In the genomic region with DNA sequence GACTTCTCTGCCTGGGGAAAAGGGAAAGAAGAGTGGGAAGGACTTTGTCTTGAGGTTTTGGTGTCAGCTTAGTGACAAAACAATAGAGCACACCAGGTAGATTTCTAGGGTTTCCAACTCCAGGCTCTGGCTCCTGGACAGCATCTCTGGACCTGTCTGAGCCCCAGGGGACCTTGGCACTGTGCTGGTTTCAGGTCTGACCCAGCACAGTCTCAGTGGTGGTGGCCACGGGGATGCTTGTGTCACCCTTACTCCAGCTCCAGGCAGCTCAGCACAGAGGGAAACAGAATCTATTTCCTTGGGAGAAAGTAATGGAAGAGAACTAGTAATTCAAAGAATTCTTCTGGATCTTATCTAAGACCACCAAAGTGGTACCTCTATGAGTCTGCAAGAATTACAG, we compare ENCODE assay signal across 38 cellular contexts.
"Had no signal": no experiment of that assay in that cellular context is flagged by ENCODE, and none has a peak within 500 bp of the region (broad histone marks: within the 10 kb centered on the region; RNA-seq: fewer than 3 reads in every experiment).

No MANE protein-coding gene starts in this region.

- H3K36me3 Mint-ChIP-seq: activated CD4-positive, alpha-beta memory T cell treated with anti-CD3 and anti-CD28 coated beads for 36 hours; activated naive CD4-positive, alpha-beta T cell treated with anti-CD3 and anti-CD28 coated beads, Interleukin-2, amount 50 U/mL, for 72 hours; activated naive CD8-positive, alpha-beta T cell treated with anti-CD3 and anti-CD28 coated beads for 36 hours; brain had no signal

- H3K4me1 ChIP-seq: adrenal gland had no signal

- ATAC-seq: activated CD8-positive, alpha-beta T cell treated with anti-CD3 and anti-CD28 coated beads for 36 hours; activated naive CD4-positive, alpha-beta T cell treated with anti-CD3 and anti-CD28 coated beads, Interleukin-2, amount 50 U/mL, for 72 hours; activated T-cell treated with anti-CD3 and anti-CD28 coated beads, Interleukin-2, amount 50 U/mL, for 4 hours; activated T-cell treated with anti-CD3 and anti-CD28 coated beads, Interleukin-2, amount 50 U/mL, for 72 hours; activated T-helper 17 cell treated with anti-CD3 and anti-CD28 coated beads, Interleukin-2, amount 50 U/mL, for 72 hours had no signal

- H3K9me3 ChIP-seq: adrenal gland had no signal

- H3K27ac Mint-ChIP-seq: activated B cell treated with CpG ODN at 0.5 μM for 24 hours; activated CD4-positive, alpha-beta memory T cell treated with anti-CD3 and anti-CD28 coated beads for 36 hours; activated CD4-positive, alpha-beta T cell treated with anti-CD3 and anti-CD28 coated beads, Interleukin-2, amount 10 ng/mL, durations not matched to agents 24 days and 14 days; activated CD8-positive, alpha-beta T cell treated with anti-CD3 and anti-CD28 coated beads for 36 hours; activated naive CD4-positive, alpha-beta T cell treated with anti-CD3 and anti-CD28 coated beads for 36 hours; activated naive CD4-positive, alpha-beta T cell treated with anti-CD3 and anti-CD28 coated beads, Interleukin-2, amount 50 U/mL, for 72 hours; activated naive CD8-positive, alpha-beta T cell treated with anti-CD3 and anti-CD28 coated beads for 36 hours; activated T-cell treated with anti-CD3 and anti-CD28 coated beads, Interleukin-2, amount 50 U/mL, for 72 hours; activated T-helper 1 cell treated with anti-CD3 and anti-CD28 coated beads, Interleukin-12 subunit alpha, Interleukin-12 subunit beta, Interleukin-2, Interleukin-4 antibody, amounts not matched to agents 30 ng/mL and 10 ng/mL and 1 ng/mL, durations not matched to agents 14 hours and 24 hours and 36 hours; activated T-helper 17 cell treated with anti-CD3 and anti-CD28 coated beads, Interleukin-2, amount 50 U/mL, for 72 hours; brain; T-helper 1 cell treated with Interleukin-12 subunit alpha and Interleukin-12 subunit beta and Interleukin-4 antibody, amounts not matched to agents 30 μg/mL and 1 μg/mL, for 36 hours; T-helper 2 cell treated with Interferon-gamma antibody and Interleukin-4, amounts not matched to agents 5 μg/mL and 100 μg/mL, for 36 hours had no signal

- DNase-seq: activated B cell treated with CpG ODN at 0.5 μM for 24 hours; activated CD4-positive, alpha-beta memory T cell treated with anti-CD3 and anti-CD28 coated beads for 36 hours; activated CD4-positive, alpha-beta T cell treated with anti-CD3 and anti-CD28 coated beads for 4 hours; activated CD4-positive, alpha-beta T cell treated with anti-CD3 and anti-CD28 coated beads, Interleukin-2, amount 10 ng/mL, durations not matched to agents 24 days and 14 days; activated CD4-positive, alpha-beta T cell treated with anti-CD3 and anti-CD28 coated beads, Interleukin-2, amount 50 U/mL, for 1 hour; activated CD4-positive, alpha-beta T cell treated with anti-CD3 and anti-CD28 coated beads, Interleukin-2, amount 50 U/mL, for 4 hours; activated CD4-positive, CD25-positive, alpha-beta regulatory T cell treated with anti-CD3 and anti-CD28 coated beads, Interleukin-2, amount 50 U/mL, for 72 hours; activated CD8-positive, alpha-beta memory T cell treated with anti-CD3 and anti-CD28 coated beads, Interleukin-2, amount 50 U/mL, for 4 hours; activated CD8-positive, alpha-beta T cell treated with anti-CD3 and anti-CD28 coated beads for 36 hours; activated effector memory CD4-positive, alpha-beta T cell treated with anti-CD3 and anti-CD28 coated beads, Interleukin-2, amount 50 U/mL, for 16 hours; activated gamma-delta T cell treated with Interleukin-2 at 50 U/mL for 16 hours; activated naive CD4-positive, alpha-beta T cell; activated naive CD4-positive, alpha-beta T cell treated with anti-CD3 and anti-CD28 coated beads for 36 hours; activated naive CD4-positive, alpha-beta T cell treated with anti-CD3 and anti-CD28 coated beads, Interleukin-2, amount 50 U/mL, for 16 hours; activated naive CD8-positive, alpha-beta T cell treated with anti-CD3 and anti-CD28 coated beads for 36 hours; activated T-cell treated with anti-CD3 and anti-CD28 coated beads for 4 hours; activated T-cell treated with anti-CD3 and anti-CD28 coated beads, Interleukin-2, amount 50 U/mL, for 1 hour; activated T-cell treated with anti-CD3 and anti-CD28 coated beads, Interleukin-2, amount 50 U/mL, for 4 hours; activated T-cell treated with anti-CD3 and anti-CD28 coated beads, Interleukin-2, amount 50 U/mL, for 72 hours; adrenal gland; amniotic stem cell; aorta; caudate nucleus; SW 1271; T-helper 1 cell; T-helper 2 cell; T-helper 9 cell had no signal

- FAIRE-seq: bronchial epithelial cell, TTC549 had no signal

- H3K4me3 ChIP-seq: adrenal gland, cardiac muscle cell had no signal

- H3K4me3 Mint-ChIP-seq: activated B cell treated with CpG ODN at 0.5 μM for 24 hours; activated CD4-positive, alpha-beta memory T cell treated with anti-CD3 and anti-CD28 coated beads for 36 hours; activated CD4-positive, alpha-beta T cell treated with anti-CD3 and anti-CD28 coated beads, Interleukin-2, amount 10 ng/mL, durations not matched to agents 24 days and 14 days; activated CD8-positive, alpha-beta T cell treated with anti-CD3 and anti-CD28 coated beads for 36 hours; activated naive CD4-positive, alpha-beta T cell treated with anti-CD3 and anti-CD28 coated beads for 36 hours; activated naive CD8-positive, alpha-beta T cell treated with anti-CD3 and anti-CD28 coated beads for 36 hours; activated T-cell treated with anti-CD3 and anti-CD28 coated beads, Interleukin-2, amount 50 U/mL, for 4 hours; activated T-cell treated with anti-CD3 and anti-CD28 coated beads, Interleukin-2, amount 50 U/mL, for 72 hours; activated T-helper 1 cell treated with anti-CD3 and anti-CD28 coated beads, Interleukin-12 subunit alpha, Interleukin-12 subunit beta, Interleukin-2, Interleukin-4 antibody, amounts not matched to agents 30 ng/mL and 10 ng/mL and 1 ng/mL, durations not matched to agents 14 hours and 24 hours and 36 hours; activated T-helper 17 cell treated with anti-CD3 and anti-CD28 coated beads, Interleukin-2, amount 50 U/mL, for 72 hours; brain; central memory CD8-positive, alpha-beta T cell; T-helper 1 cell treated with Interleukin-12 subunit alpha and Interleukin-12 subunit beta and Interleukin-4 antibody, amounts not matched to agents 30 μg/mL and 1 μg/mL, for 36 hours; T-helper 2 cell treated with Interferon-gamma antibody and Interleukin-4, amounts not matched to agents 5 μg/mL and 100 μg/mL, for 36 hours had no signal

- H3K27me3 Mint-ChIP-seq: activated B cell treated with CpG ODN at 0.5 μM for 24 hours; activated CD4-positive, alpha-beta memory T cell treated with anti-CD3 and anti-CD28 coated beads for 36 hours; activated CD8-positive, alpha-beta T cell treated with anti-CD3 and anti-CD28 coated beads for 36 hours; activated naive CD8-positive, alpha-beta T cell treated with anti-CD3 and anti-CD28 coated beads for 36 hours; activated T-helper 17 cell treated with anti-CD3 and anti-CD28 coated beads, Interleukin-2, amount 50 U/mL, for 72 hours; brain; central memory CD8-positive, alpha-beta T cell had no signal

- H3K27ac ChIP-seq: adrenal gland, cardiac muscle cell, VCaP had no signal

- H3K9me3 Mint-ChIP-seq: activated CD4-positive, alpha-beta memory T cell treated with anti-CD3 and anti-CD28 coated beads for 36 hours; activated CD4-positive, alpha-beta T cell treated with anti-CD3 and anti-CD28 coated beads, Interleukin-2, amount 10 ng/mL, durations not matched to agents 24 days and 14 days; activated CD8-positive, alpha-beta T cell treated with anti-CD3 and anti-CD28 coated beads for 36 hours; activated naive CD4-positive, alpha-beta T cell treated with anti-CD3 and anti-CD28 coated beads for 36 hours; activated naive CD4-positive, alpha-beta T cell treated with anti-CD3 and anti-CD28 coated beads, Interleukin-2, amount 50 U/mL, for 72 hours; activated naive CD8-positive, alpha-beta T cell treated with anti-CD3 and anti-CD28 coated beads for 36 hours; activated T-cell treated with anti-CD3 and anti-CD28 coated beads, Interleukin-2, amount 50 U/mL, for 4 hours; activated T-cell treated with anti-CD3 and anti-CD28 coated beads, Interleukin-2, amount 50 U/mL, for 72 hours; activated T-helper 1 cell treated with anti-CD3 and anti-CD28 coated beads, Interleukin-12 subunit alpha, Interleukin-12 subunit beta, Interleukin-2, Interleukin-4 antibody, amounts not matched to agents 30 ng/mL and 10 ng/mL and 1 ng/mL, durations not matched to agents 14 hours and 24 hours and 36 hours; activated T-helper 17 cell treated with anti-CD3 and anti-CD28 coated beads, Interleukin-2, amount 50 U/mL, for 72 hours; central memory CD8-positive, alpha-beta T cell; T-helper 1 cell treated with Interleukin-12 subunit alpha and Interleukin-12 subunit beta and Interleukin-4 antibody, amounts not matched to agents 30 μg/mL and 1 μg/mL, for 36 hours; T-helper 2 cell treated with Interferon-gamma antibody and Interleukin-4, amounts not matched to agents 5 μg/mL and 100 μg/mL, for 36 hours had no signal

- H3K27me3 ChIP-seq: adrenal gland, cardiac muscle cell had no signal

- H3K36me3 ChIP-seq: adrenal gland, cardiac muscle cell had no signal

- H3K4me1 Mint-ChIP-seq: activated CD4-positive, alpha-beta T cell treated with anti-CD3 and anti-CD28 coated beads, Interleukin-2, amount 10 ng/mL, durations not matched to agents 24 days and 14 days; activated naive CD8-positive, alpha-beta T cell treated with anti-CD3 and anti-CD28 coated beads for 36 hours; activated T-helper 17 cell treated with anti-CD3 and anti-CD28 coated beads, Interleukin-2, amount 50 U/mL, for 72 hours; brain; central memory CD8-positive, alpha-beta T cell had no signal
